ENCODE assay signal across 8 cellular contexts in genomic region chr11:70398834-70399680, GRCh38. TPM values are rescaled to one million over a fixed set of nuclear protein-coding genes. Genes with fewer than 3 reads are reported as not detected.
DNase-seq lines count a peak whose midpoint lies in the region; TF ChIP-seq lines count a peak whose summit lies in the region.

No MANE protein-coding gene starts in this region.

- H3K27me3 ChIP-seq in Peyer's patch: no peaks in the 10 kb centered on the region
- peaks cover 0 to 3% (median 0%) of the 10 kb centered on the region in 4 donors for H3K27me3 ChIP-seq in esophagus squamous epithelium
- H3K27me3 ChIP-seq in ovary: no peaks in the 10 kb centered on the region

- H3K9me3 ChIP-seq in Peyer's patch (no peaks in the 10 kb centered on the region), esophagus squamous epithelium (no peaks in the 10 kb centered on the region), ovary (no peaks in the 10 kb centered on the region)

- intact Hi-C loops in esophagus squamous epithelium (cut with DNase I) (no loop called here), ovary (cut with DNase I) (loop anchor here in 2 of 4 donors (5.0 to 10.0 kb wide), 2 partner anchors 114 to 127 kb away; partner anchors contain the start of gene PPFIA1 (in 1 of the 2))

- H3K36me3 ChIP-seq in Peyer's patch: no peaks in the 10 kb centered on the region
- peaks cover 0 to 6% (median 0%) of the 10 kb centered on the region in 3 donors for H3K36me3 ChIP-seq in esophagus squamous epithelium
- H3K36me3 ChIP-seq in ovary: no peaks in the 10 kb centered on the region

- no peak for TF ChIP-seq EP300 in ovary (IDR thresholded peaks at IDR 0.05)

- DNase-seq in GM10266 (ENCODE audit: extremely low spot score) (peak; percentile 75), Peyer's patch (no peak), esophagus squamous epithelium (lab: John Stamatoyannopoulos, UW) (no peak), ovary (peak in 4 of 5 donors; percentile 38 to 68 (median 50)), NCI-H187 treated with DMSO at 0.1 percent for 48 hours (lab: John Stamatoyannopoulos, UW) (no peak), iPS-NIHi7 (ENCODE audit: extremely low spot score) (no peak), NCI-H1092 (lab: John Stamatoyannopoulos, UW) (no peak), NCI-H82 (lab: John Stamatoyannopoulos, UW) (no peak)

- WGBS in esophagus squamous epithelium, 2 donors: 4 to 5% methylated on average over 27 to 28 of the region's 42 CpGs
- 1 to 2% (median 2%) methylated on average over 42 of the region's 42 CpGs for WGBS in ovary, 3 donors

- peak overlapping the region; percentile 67 to 94 (median 84) for H3K27ac ChIP-seq in Peyer's patch
- peak overlapping the region; percentile 92 to 98 (median 96) for H3K27ac ChIP-seq in esophagus squamous epithelium
- peak overlapping the region; percentile 73 to 79 for H3K27ac ChIP-seq in ovary

- TF ChIP-seq POLR2A in Peyer's patch (IDR thresholded peaks at IDR 0.05) (no peak), esophagus squamous epithelium (IDR thresholded peaks at IDR 0.05) (no peak), ovary (IDR thresholded peaks at IDR 0.05) (no peak)

- H3K4me1 ChIP-seq in Peyer's patch (peaks cover 0 to 25% (median 17%) of the 10 kb centered on the region in 4 donors), esophagus squamous epithelium (peaks cover 29 to 61% (median 32%) of the 10 kb centered on the region in 3 donors), ovary (ENCODE audit: insufficient read depth) (peaks cover 11% of the 10 kb centered on the region)

- peak overlapping the region; percentile 58 to 96 (median 74) for H3K4me3 ChIP-seq in Peyer's patch
- H3K4me3 ChIP-seq in esophagus squamous epithelium: peak overlapping the region; percentile 74 to 99 (median 87)
- peak overlapping the region; percentile 84 for H3K4me3 ChIP-seq in ovary

- TF ChIP-seq CTCF in GM10266 (IDR thresholded peaks at IDR 0.05; ENCODE audit: control insufficient read depth, insufficient read depth, low read depth, missing control alignments) (no peak), Peyer's patch (IDR thresholded peaks at IDR 0.05) (no peak), esophagus squamous epithelium (IDR thresholded peaks at IDR 0.05) (no peak), ovary (IDR thresholded peaks at IDR 0.05) (no peak)

RNA-seq across cellular contexts. Expression of gene CTTN, which starts 0.7 kb away (rescaled TPM):
- total RNA-seq in Peyer's patch: 100 to 1,000 TPM; 261 to 536 (median 402) TPM
- total RNA-seq in esophagus squamous epithelium: 100 to 1,000 TPM; 244 to 444 (median 320) TPM
- total RNA-seq in ovary: 100 to 1,000 TPM; 197 to 321 (median 207) TPM
- polyA plus RNA-seq in ovary: 100 to 1,000 TPM; 129 to 131 TPM

Comparison
In these comparisons a context has a peak if more than half of its experiments do, and no peak if none do; other contexts are left out.
1. DNase-seq: peak in GM10266 (single experiment) and ovary (4 of 5); none in Peyer's patch (0 of 3), esophagus squamous epithelium (single experiment), NCI-H187 treated with DMSO at 0.1 percent for 48 hours (single experiment), iPS-NIHi7 (single experiment), NCI-H1092 (single experiment) and NCI-H82 (single experiment).
2. Peak in every context shown above with its lines, with median percentiles within 50 percentile points of each other: H3K27ac ChIP-seq and H3K4me3 ChIP-seq.